ENCODE assay signal across 14 cellular contexts in genomic region chr2:45283764-45284620, GRCh38.
DNase-seq lines count a peak whose midpoint lies in the region; ATAC-seq and TF ChIP-seq lines count a peak whose summit lies in the region.
"Had no signal": no experiment of that assay in that cellular context is flagged by ENCODE, and none has a peak within 500 bp of the region (broad histone marks: within the 10 kb centered on the region; RNA-seq: fewer than 3 reads in every experiment).

No MANE protein-coding gene starts in this region.

- TF ChIP-seq CTCF in coronary artery (IDR thresholded peaks at IDR 0.05) (no peak), osteoblast (IDR thresholded peaks at IDR 0.05; ENCODE audit: extremely low read depth, low read depth, low read length) (no peak)

- H3K27ac ChIP-seq in coronary artery (peak overlapping the region; percentile 62 to 79), osteoblast (ENCODE audit: low read depth, low read length) (peak overlapping the region; percentile 76)

- H3K79me2 ChIP-seq in osteoblast (ENCODE audit: insufficient read depth, low read length): no peaks in the 10 kb centered on the region

- H3K27me3 ChIP-seq in osteoblast (ENCODE audit: insufficient read depth, low read length): no peaks in the 10 kb centered on the region

- DNase-seq in EH (ENCODE audit: low read depth) (peak; percentile 85), NCI-H226 (peak; percentile 81), coronary artery (ENCODE audit: low spot score) (no peak), osteoblast (ENCODE audit: insufficient read length, low spot score, missing footprints) (peak; percentile 88), SIG-M5 treated with dmso at 0.1 percent for 504 hours (lab: John Stamatoyannopoulos, UW; ENCODE audit: unreplicated experiment) (no peak)
- DNase-seq: activated effector memory CD4-positive, alpha-beta T cell treated with Interleukin-2 at 50 U/mL for 16 hours; KBM-7; kidney; SHP77 had no signal

- H3K4me2 ChIP-seq in osteoblast (ENCODE audit: insufficient read depth, low read length): peak overlapping the region; percentile 44

- H3K4me3 ChIP-seq in coronary artery (no peak overlapping the region), osteoblast (ENCODE audit: insufficient read depth, low read length) (no peak overlapping the region)

- peaks cover 34% of the 10 kb centered on the region for H3K4me1 ChIP-seq in osteoblast (ENCODE audit: insufficient read depth, low read length)

- ATAC-seq in HG02588 (IDR thresholded peaks at IDR 0.05; ENCODE audit: unreplicated experiment): no peak
- no peak for ATAC-seq in HG03342 (IDR thresholded peaks at IDR 0.05; ENCODE audit: unreplicated experiment)
- no peak for ATAC-seq in GM21786 (IDR thresholded peaks at IDR 0.05; ENCODE audit: unreplicated experiment)
- ATAC-seq: activated CD4-positive, CD25-positive, alpha-beta regulatory T cell treated with anti-CD3 and anti-CD28 coated beads, Interleukin-2, amount 50 U/mL, for 24 hours; natural killer cell treated with Interleukin-12 subunit alpha and Interleukin-12 subunit beta and Interleukin-15 and Interleukin-18, amount 100 ng/mL, for 72 hours had no signal

- peak overlapping the region; percentile 58 for H2AFZ ChIP-seq in osteoblast (ENCODE audit: low read length)

- H3K9me3 ChIP-seq in osteoblast (ENCODE audit: low read depth, low read length): no peaks in the 10 kb centered on the region

- H4K20me1 ChIP-seq in osteoblast (ENCODE audit: insufficient read depth, low read length): no peaks in the 10 kb centered on the region

- H3K36me3 ChIP-seq in osteoblast (ENCODE audit: insufficient read depth, low read length): no peaks in the 10 kb centered on the region

Comparison
In these comparisons a context has a peak if more than half of its experiments do, and no peak if none do; other contexts are left out.
1. DNase-seq: peak in EH (single experiment), NCI-H226 (single experiment) and osteoblast (single experiment); none in coronary artery (single experiment) and SIG-M5 treated with dmso at 0.1 percent for 504 hours (single experiment).